ENCODE assay signal across 7 cellular contexts in genomic region chr2:241309684-241310117, GRCh38. TPM values are rescaled to one million over a fixed set of nuclear protein-coding genes. Genes with fewer than 3 reads are reported as not detected.
DNase-seq lines count a peak whose midpoint lies in the region; ATAC-seq and TF ChIP-seq lines count a peak whose summit lies in the region.

No MANE protein-coding gene starts in this region.

- TF ChIP-seq CTCF in foreskin fibroblast (IDR thresholded peaks at IDR 0.05; ENCODE audit: low read depth, low read length), result no peak

- ATAC-seq in GM21381 (IDR thresholded peaks at IDR 0.05; ENCODE audit: unreplicated experiment), result peak; percentile 50

- no peak overlapping the region for H3K4me3 ChIP-seq in foreskin fibroblast (ENCODE audit: low read depth in 1 of 2, low read length in 2 of 2)

- DNase-seq in M059J (ENCODE audit: low read depth) (peak; percentile 52), foreskin fibroblast (peak; percentile 39 to 61), SK-N-DZ (ENCODE audit: low spot score) (no peak), SHP77 (lab: John Stamatoyannopoulos, UW) (no peak)
- peak; percentile 34 to 43 for DNase-seq in activated CD8-positive, alpha-beta memory T cell treated with anti-CD3 and anti-CD28 coated beads for 1 hour (ENCODE audit: extremely low read depth in 1 of 2, low read depth in 1 of 2)
- peak; percentile 46 for DNase-seq in stimulated activated CD8-positive, alpha-beta memory T cell treated with anti-CD3 and anti-CD28 coated beads, Interleukin-12 subunit alpha, Interleukin-12 subunit beta, amount 100 ng/mL, for 4 hours (ENCODE audit: low read depth)

RNA-seq across cellular contexts. Expression of gene HDLBP, which starts 5.8 kb away (rescaled TPM):
- total RNA-seq in M059J (2014; rRNA removed; shearing (Covaris generic)), result 233 and 426 TPM in 2 replicates
- 170 and 181 TPM in 2 replicates for polyA plus RNA-seq in SK-N-DZ (2014; cell fraction: cytosol; rRNA removed)
- 152 and 164 TPM in 2 replicates for polyA plus RNA-seq in SK-N-DZ (2014; cell fraction: nucleus; rRNA removed)

RNA-seq across cellular contexts. Expression of gene SEPTIN2, which starts 6.0 kb away (rescaled TPM):
- 234 and 310 TPM in 2 replicates for total RNA-seq in M059J (2014; rRNA removed; shearing (Covaris generic))
- 320 and 356 TPM in 2 replicates for polyA plus RNA-seq in SK-N-DZ (2014; cell fraction: cytosol; rRNA removed)
- polyA plus RNA-seq in SK-N-DZ (2014; cell fraction: nucleus; rRNA removed), result 330 and 417 TPM in 2 replicates

RNA-seq across cellular contexts. Expression of gene FARP2, which starts 46.4 kb away (rescaled TPM):
- 12.8 and 17.0 TPM in 2 replicates for total RNA-seq in M059J (2014; rRNA removed; shearing (Covaris generic))
- 16.2 and 24.0 TPM in 2 replicates for polyA plus RNA-seq in SK-N-DZ (2014; cell fraction: cytosol; rRNA removed)
- polyA plus RNA-seq in SK-N-DZ (2014; cell fraction: nucleus; rRNA removed), result 36.2 and 40.0 TPM in 2 replicates

Comparison
In these comparisons a context has a peak if more than half of its experiments do, and no peak if none do; other contexts are left out.
1. DNase-seq: peak in M059J (single experiment), activated CD8-positive, alpha-beta memory T cell treated with anti-CD3 and anti-CD28 coated beads for 1 hour (2 of 2), foreskin fibroblast (2 of 2) and stimulated activated CD8-positive, alpha-beta memory T cell treated with anti-CD3 and anti-CD28 coated beads, Interleukin-12 subunit alpha, Interleukin-12 subunit beta, amount 100 ng/mL, for 4 hours (single experiment); none in SK-N-DZ (single experiment) and SHP77 (0 of 2).